Comparison of ENCODE assay signal across 8 cellular contexts in genomic region chr16:28845173-28846079, GRCh38. TPM values are rescaled to one million over a fixed set of nuclear protein-coding genes. Genes with fewer than 3 reads are reported as not detected.
DNase-seq lines count a peak whose midpoint lies in the region; ATAC-seq, FAIRE-seq and TF ChIP-seq lines count a peak whose summit lies in the region.

No MANE protein-coding gene starts in this region.

- H3K4me2 ChIP-seq in endothelial cell of umbilical vein (ENCODE audit: insufficient read depth, low read length): peak overlapping the region; percentile 85

- intact Hi-C loops in endothelial cell of umbilical vein (cut with micrococcal nuclease): loop anchor here (1.0 kb wide), 5 partner anchors 18 to 105 kb away; partner anchors contain the start of genes NFATC2IP, RABEP2 and SH2B1

- TF ChIP-seq CTCF in endothelial cell of umbilical vein (IDR thresholded peaks at IDR 0.05; ENCODE audit: extremely low read depth in 1 of 2, insufficient read depth in 1 of 2, low read depth in 1 of 2, low read length in 2 of 2): no peak

- peak overlapping the region; percentile 35 for H3K27ac ChIP-seq in endothelial cell of umbilical vein (ENCODE audit: insufficient read depth, low read depth, low read length)

- peaks cover 13% of the 10 kb centered on the region for H3K4me1 ChIP-seq in endothelial cell of umbilical vein (ENCODE audit: control insufficient read depth, extremely low read depth, insufficient read depth, low read length)

- POLR2A ChIA-PET in endothelial cell of umbilical vein (lab: Charles Lee): interaction anchor here (0.8 to 2.3 kb wide), 2 partner anchors 18 to 22 kb away, joined by 7 to 13 read pairs; partner anchors contain the start of genes ATXN2L and SH2B1

- H3K27ac Mint-ChIP-seq in T-helper 17 cell: peak overlapping the region; percentile 98
- peak overlapping the region; percentile 98 to 99 for H3K27ac Mint-ChIP-seq in natural killer cell treated with Interleukin-12 subunit alpha and Interleukin-12 subunit beta and Interleukin-15 and Interleukin-18, amount 100 ng/mL, for 72 hours

- H3K79me2 ChIP-seq in endothelial cell of umbilical vein (ENCODE audit: control insufficient read depth, insufficient read depth, low read length): peaks cover 27% of the 10 kb centered on the region

- H3K36me3 ChIP-seq in endothelial cell of umbilical vein (ENCODE audit: control insufficient read depth in 2 of 2, extremely low read depth in 1 of 2, insufficient read depth in 2 of 2, low read length in 2 of 2): peaks cover 9 to 23% of the 10 kb centered on the region in 2 experiments

- no peaks in the 10 kb centered on the region for H3K9me1 ChIP-seq in endothelial cell of umbilical vein (replicated peaks; ENCODE audit: control insufficient read depth, extremely low read depth, insufficient read depth, low read length)

- no peak for TF ChIP-seq POLR2A in endothelial cell of umbilical vein (IDR thresholded peaks at IDR 0.05; ENCODE audit: low read depth, low read length)

- no peaks in the 10 kb centered on the region for H3K36me3 Mint-ChIP-seq in T-helper 17 cell (ENCODE audit: low read depth)
- H3K36me3 Mint-ChIP-seq in natural killer cell treated with Interleukin-12 subunit alpha and Interleukin-12 subunit beta and Interleukin-15 and Interleukin-18, amount 100 ng/mL, for 72 hours: peaks cover 9% of the 10 kb centered on the region

- no peak for FAIRE-seq in endothelial cell of umbilical vein (lab: Jason Lieb, UNC)

- TSS peak; percentile 59 for BruUV-seq in endothelial cell of umbilical vein (replicated peaks; lab: Mats Ljungman, UMichigan)

- H3K9ac ChIP-seq in endothelial cell of umbilical vein (replicated peaks; ENCODE audit: extremely low read depth, insufficient read depth, low read length): peak overlapping the region; percentile 82

- dilution Hi-C loops in endothelial cell of umbilical vein (cut with MboI; ENCODE audit: extremely low pct_ligation_motif_present, low sequenced_read_pairs): no loop called here

- DNase-seq in NCI-H146 (lab: John Stamatoyannopoulos, UW) (peak; percentile 29), NCI-H146 treated with DMSO at 0.1 percent for 48 hours (lab: John Stamatoyannopoulos, UW; ENCODE audit: unreplicated experiment) (no peak), T-helper 17 cell (no peak), endothelial cell of umbilical vein (ENCODE audit: low read depth, low spot score) (peak; percentile 15), HuH-7 (ENCODE audit: low spot score) (no peak), mucosa of gallbladder (ENCODE audit: low spot score) (no peak)
- DNase-seq in natural killer cell treated with Interleukin-12 subunit alpha and Interleukin-12 subunit beta and Interleukin-15 and Interleukin-18, amount 100 ng/mL, for 72 hours (ENCODE audit: low spot score): no peak

- ATAC-seq in HG03354 (IDR thresholded peaks at IDR 0.05; ENCODE audit: poor library complexity, severe bottlenecking, unreplicated experiment) (peak; percentile 2), T-helper 17 cell (no peak)
- ATAC-seq in natural killer cell treated with Interleukin-12 subunit alpha and Interleukin-12 subunit beta and Interleukin-15 and Interleukin-18, amount 100 ng/mL, for 72 hours: peak in 1 of 2 donors; percentile 0

- H4K20me1 ChIP-seq in endothelial cell of umbilical vein (replicated peaks; ENCODE audit: control insufficient read depth, extremely low read depth, insufficient read depth, low read length): no peaks in the 10 kb centered on the region

- no peaks in the 10 kb centered on the region for H3K9me3 ChIP-seq in T-helper 17 cell (ENCODE audit: control insufficient read depth, low read length, poor library complexity, severe bottlenecking)
- no peaks in the 10 kb centered on the region for H3K9me3 ChIP-seq in endothelial cell of umbilical vein (replicated peaks; ENCODE audit: control insufficient read depth, insufficient read depth, low read length)

- H3K4me1 Mint-ChIP-seq in T-helper 17 cell: peaks cover 25% of the 10 kb centered on the region
- H3K4me1 Mint-ChIP-seq in natural killer cell treated with Interleukin-12 subunit alpha and Interleukin-12 subunit beta and Interleukin-15 and Interleukin-18, amount 100 ng/mL, for 72 hours (ENCODE audit: low read depth in 2 of 2): peaks cover 29 to 35% of the 10 kb centered on the region in 2 donors

- CTCF ChIA-PET in endothelial cell of umbilical vein (lab: Charles Lee): interaction anchor here (0.8 to 3.1 kb wide), 9 partner anchors 11 to 128 kb away, joined by 3 to 20 read pairs (median 3); partner anchors contain the start of genes ATXN2L and SH2B1

- H3K27me3 ChIP-seq in endothelial cell of umbilical vein (ENCODE audit: control insufficient read depth in 2 of 2, insufficient read depth in 2 of 2, low read length in 2 of 2): no peaks in the 10 kb centered on the region

- no peaks in the 10 kb centered on the region for H3K27me3 Mint-ChIP-seq in T-helper 17 cell
- no peaks in the 10 kb centered on the region for H3K27me3 Mint-ChIP-seq in natural killer cell treated with Interleukin-12 subunit alpha and Interleukin-12 subunit beta and Interleukin-15 and Interleukin-18, amount 100 ng/mL, for 72 hours

- H3K4me3 Mint-ChIP-seq in T-helper 17 cell: peak overlapping the region; percentile 95
- peak overlapping the region; percentile 97 for H3K4me3 Mint-ChIP-seq in natural killer cell treated with Interleukin-12 subunit alpha and Interleukin-12 subunit beta and Interleukin-15 and Interleukin-18, amount 100 ng/mL, for 72 hours

- peak overlapping the region; percentile 40 for H2AFZ ChIP-seq in endothelial cell of umbilical vein (ENCODE audit: low read depth, low read length)

- H3K4me3 ChIP-seq in endothelial cell of umbilical vein (replicated peaks in 1 of 3; ENCODE audit: insufficient read depth in 1 of 3, low read depth in 1 of 3, low read length in 3 of 3): peak overlapping the region; percentile 54 to 84 (median 67)

- H3K9me3 Mint-ChIP-seq in natural killer cell treated with Interleukin-12 subunit alpha and Interleukin-12 subunit beta and Interleukin-15 and Interleukin-18, amount 100 ng/mL, for 72 hours: no peaks in the 10 kb centered on the region

RNA-seq across cellular contexts. Expression of gene TUFM, which starts 0.7 kb away (rescaled TPM):
- total RNA-seq in T-helper 17 cell: 100 to 1,000 TPM in 1 of 2 donors, 10 to 100 TPM in 1; 78.5 to 103 TPM
- total RNA-seq in endothelial cell of umbilical vein: 186 and 190 TPM in 2 replicates
- polyA plus RNA-seq in endothelial cell of umbilical vein: 227 TPM in 2 replicates
- polyA plus RNA-seq in endothelial cell of umbilical vein (2011; cell fraction: cytosol; rRNA removed): 191 and 212 TPM in 2 replicates
- 307 and 314 TPM in 2 replicates for polyA plus RNA-seq in endothelial cell of umbilical vein (2011; cell fraction: nucleus; rRNA removed)
- polyA plus RNA-seq in endothelial cell of umbilical vein (2012): 214 and 254 TPM in 2 replicates
- 103 and 110 TPM in 2 replicates for polyA minus RNA-seq in endothelial cell of umbilical vein
- 82.6 TPM for polyA minus RNA-seq in endothelial cell of umbilical vein (2011; cell fraction: cytosol; rRNA and poly(A)+ RNA removed)
- 33.7 and 39.9 TPM in 2 replicates for polyA minus RNA-seq in endothelial cell of umbilical vein (2011; cell fraction: nucleus; rRNA and poly(A)+ RNA removed)
- 100 to 1,000 TPM; 183 to 358 TPM for total RNA-seq in natural killer cell treated with Interleukin-12 subunit alpha and Interleukin-12 subunit beta and Interleukin-15 and Interleukin-18, amount 100 ng/mL, for 72 hours
- total RNA-seq in mucosa of gallbladder: 163 TPM

RNA-seq across cellular contexts. Expression of gene SH2B1, which starts 18.2 kb away (rescaled TPM):
- total RNA-seq in T-helper 17 cell (10 to 100 TPM; 69.1 to 77.7 TPM), endothelial cell of umbilical vein (55.6 and 56.4 TPM in 2 replicates), mucosa of gallbladder (88.1 TPM)
- 46.4 and 53.4 TPM in 2 replicates for polyA plus RNA-seq in endothelial cell of umbilical vein
- polyA plus RNA-seq in endothelial cell of umbilical vein (2011; cell fraction: cytosol; rRNA removed): 24.3 and 32.9 TPM in 2 replicates
- 135 and 157 TPM in 2 replicates for polyA plus RNA-seq in endothelial cell of umbilical vein (2011; cell fraction: nucleus; rRNA removed)
- polyA plus RNA-seq in endothelial cell of umbilical vein (2012): 31.9 and 39.2 TPM in 2 replicates
- 19.9 and 45.9 TPM in 2 replicates for polyA minus RNA-seq in endothelial cell of umbilical vein
- 21.3 TPM for polyA minus RNA-seq in endothelial cell of umbilical vein (2011; cell fraction: cytosol; rRNA and poly(A)+ RNA removed)
- 25.4 and 35.0 TPM in 2 replicates for polyA minus RNA-seq in endothelial cell of umbilical vein (2011; cell fraction: nucleus; rRNA and poly(A)+ RNA removed)
- 10 to 100 TPM; 41.6 to 82.8 TPM for total RNA-seq in natural killer cell treated with Interleukin-12 subunit alpha and Interleukin-12 subunit beta and Interleukin-15 and Interleukin-18, amount 100 ng/mL, for 72 hours

RNA-seq across cellular contexts. Expression of gene ATXN2L, which starts 22.6 kb away (rescaled TPM):
- 100 to 1,000 TPM; 348 to 372 TPM for total RNA-seq in T-helper 17 cell
- 198 and 208 TPM in 2 replicates for total RNA-seq in endothelial cell of umbilical vein
- 59.0 and 64.8 TPM in 2 replicates for polyA plus RNA-seq in endothelial cell of umbilical vein
- 47.6 and 52.0 TPM in 2 replicates for polyA plus RNA-seq in endothelial cell of umbilical vein (2011; cell fraction: cytosol; rRNA removed)
- 154 and 155 TPM in 2 replicates for polyA plus RNA-seq in endothelial cell of umbilical vein (2011; cell fraction: nucleus; rRNA removed)
- 88.5 and 99.0 TPM in 2 replicates for polyA plus RNA-seq in endothelial cell of umbilical vein (2012)
- 46.0 and 53.9 TPM in 2 replicates for polyA minus RNA-seq in endothelial cell of umbilical vein
- 77.6 TPM for polyA minus RNA-seq in endothelial cell of umbilical vein (2011; cell fraction: cytosol; rRNA and poly(A)+ RNA removed)
- 78.9 and 92.4 TPM in 2 replicates for polyA minus RNA-seq in endothelial cell of umbilical vein (2011; cell fraction: nucleus; rRNA and poly(A)+ RNA removed)
- total RNA-seq in natural killer cell treated with Interleukin-12 subunit alpha and Interleukin-12 subunit beta and Interleukin-15 and Interleukin-18, amount 100 ng/mL, for 72 hours: 100 to 1,000 TPM; 263 to 336 TPM
- total RNA-seq in mucosa of gallbladder: 113 TPM

RNA-seq across cellular contexts. Expression of gene ATP2A1, which starts 32.9 kb away (rescaled TPM):
- total RNA-seq in T-helper 17 cell: 1 to 10 TPM in 1 of 2 donors, under 1 TPM in 1; 0.75 to 1.7 TPM
- total RNA-seq in endothelial cell of umbilical vein: 2.3 and 2.5 TPM in 2 replicates
- 1.2 TPM in 2 replicates for polyA plus RNA-seq in endothelial cell of umbilical vein
- 0.28 and 0.37 TPM in 2 replicates for polyA plus RNA-seq in endothelial cell of umbilical vein (2011; cell fraction: cytosol; rRNA removed)
- polyA plus RNA-seq in endothelial cell of umbilical vein (2011; cell fraction: nucleus; rRNA removed): 8.1 and 9.3 TPM in 2 replicates
- 3.7 and 6.1 TPM in 2 replicates for polyA plus RNA-seq in endothelial cell of umbilical vein (2012)
- 0.40 and 1.5 TPM in 2 replicates for polyA minus RNA-seq in endothelial cell of umbilical vein
- not detected for polyA minus RNA-seq in endothelial cell of umbilical vein (2011; cell fraction: cytosol; rRNA and poly(A)+ RNA removed)
- polyA minus RNA-seq in endothelial cell of umbilical vein (2011; cell fraction: nucleus; rRNA and poly(A)+ RNA removed): 2.6 and 3.6 TPM in 2 replicates
- 1 to 10 TPM; 1.4 to 5.0 TPM for total RNA-seq in natural killer cell treated with Interleukin-12 subunit alpha and Interleukin-12 subunit beta and Interleukin-15 and Interleukin-18, amount 100 ng/mL, for 72 hours
- total RNA-seq in mucosa of gallbladder: 0.83 TPM

Comparison
In these comparisons a context has a peak if more than half of its experiments do, and no peak if none do; other contexts are left out.
1. DNase-seq: peak in NCI-H146 (single experiment) and endothelial cell of umbilical vein (single experiment); none in NCI-H146 treated with DMSO at 0.1 percent for 48 hours (single experiment), T-helper 17 cell (0 of 3), natural killer cell treated with Interleukin-12 subunit alpha and Interleukin-12 subunit beta and Interleukin-15 and Interleukin-18, amount 100 ng/mL, for 72 hours (single experiment), HuH-7 (single experiment) and mucosa of gallbladder (single experiment).